26 cellular contexts compared by ENCODE assay signal in genomic region chr9:130197888-130198287, GRCh38. TPM values are rescaled to one million over a fixed set of nuclear protein-coding genes. Genes with fewer than 3 reads are reported as not detected.
DNase-seq lines count a peak whose midpoint lies in the region; ATAC-seq, FAIRE-seq and TF ChIP-seq lines count a peak whose summit lies in the region.
"Had no signal": no experiment of that assay in that cellular context is flagged by ENCODE, and none has a peak within 500 bp of the region (broad histone marks: within the 10 kb centered on the region; RNA-seq: fewer than 3 reads in every experiment).

No MANE protein-coding gene starts in this region.

- no peak overlapping the region for H2BK12ac ChIP-seq in H1 (ENCODE audit: low read depth, low read length)

- no peak overlapping the region for H3K9ac ChIP-seq in H1 (replicated peaks in 1 of 4; ENCODE audit: extremely low read depth in 1 of 4, low read depth in 3 of 4, low read length in 3 of 4)
- H3K9ac ChIP-seq: BLaER1, KMS-11, SK-N-SH had no signal

- DNase-seq in NCI-H1417 (lab: John Stamatoyannopoulos, UW) (peak in 2 of 3 experiments; percentile 24 to 74), NCI-H1417 treated with DMSO at 0.1 percent for 48 hours (lab: John Stamatoyannopoulos, UW) (no peak), NCI-H345 treated with DMSO at 0.1 percent for 48 hours (lab: John Stamatoyannopoulos, UW; ENCODE audit: unreplicated experiment) (peak; percentile 38), H1 (ENCODE audit: low read depth in 1 of 2, low spot score in 2 of 2) (no peak), stomach (peak; percentile 30), EL (no peak)
- DNase-seq: activated B cell treated with CpG ODN at 0.5 μM for 24 hours; activated CD4-positive, alpha-beta T cell treated with anti-CD3 and anti-CD28 coated beads, Interleukin-2, amount 50 U/mL, for 48 hours; activated gamma-delta T cell treated with Interleukin-2 at 50 U/mL for 16 hours; foreskin melanocyte; GDM1; hypothalamus; lower lobe of right lung; MV-4-11; NCI-H226; NK-92 treated with Interleukin-12 subunit alpha and Interleukin-12 subunit beta, amount 100 ng/mL, for 24 hours; nucleus accumbens; SK-N-SH had no signal

- H3K27me3 ChIP-seq in H1 (replicated peaks in 1 of 4; ENCODE audit: control insufficient read depth in 3 of 4, extremely low read depth in 1 of 4, insufficient read depth in 3 of 4, low read length in 3 of 4) (no peaks in the 10 kb centered on the region; a peak in 1 of 7 replicates), stomach (no peaks in the 10 kb centered on the region)
- H3K27me3 ChIP-seq: BLaER1, right atrium auricular region had no signal

- H3K79me2 ChIP-seq in H1 (ENCODE audit: control insufficient read depth in 1 of 2, insufficient read depth in 2 of 2, low read length in 2 of 2): peaks cover 7 to 9% of the 10 kb centered on the region in 2 experiments; a peak in 3 of 4 replicates

- ATAC-seq in HG02588 (IDR thresholded peaks at IDR 0.05; ENCODE audit: unreplicated experiment): no peak
- ATAC-seq in GM21786 (IDR thresholded peaks at IDR 0.05; ENCODE audit: unreplicated experiment): no peak
- ATAC-seq: A549, lower lobe of right lung had no signal

- TF ChIP-seq POLR2A in H1 (IDR thresholded peaks at IDR 0.05; ENCODE audit: control extremely low read depth in 1 of 2, low read depth in 2 of 2, low read length in 2 of 2) (no peak), stomach (IDR thresholded peaks at IDR 0.05) (no peak)

- no peak for TF ChIP-seq RAD21 in H1 (IDR thresholded peaks at IDR 0.05 in 1 of 2, conservative IDR thresholded peaks at IDR 0.05 in 1 of 2; ENCODE audit: low read depth in 2 of 2, low read length in 2 of 2)

- H3K4me1 ChIP-seq in H1 (replicated peaks in 1 of 4; ENCODE audit: control insufficient read depth in 3 of 4, insufficient read depth in 4 of 4, low read length in 3 of 4) (peaks cover 0 to 19% (median 11%) of the 10 kb centered on the region in 4 experiments; a peak in 6 of 7 replicates), stomach (peaks cover 0 to 83% (median 39%) of the 10 kb centered on the region in 4 donors)

- H2BK120ac ChIP-seq in H1 (replicated peaks; ENCODE audit: low read depth, low read length): no peak overlapping the region

- no peak overlapping the region for H3K18ac ChIP-seq in H1 (ENCODE audit: extremely low read depth, low read length)

- H3K79me1 ChIP-seq in H1 (ENCODE audit: low read depth, low read length): peaks cover 15% of the 10 kb centered on the region

- H3K23me2 ChIP-seq in H1 (ENCODE audit: low read depth, low read length): no peaks in the 10 kb centered on the region

- H3K14ac ChIP-seq in H1 (ENCODE audit: insufficient read length): no peak overlapping the region

- no peak for FAIRE-seq in H1 (lab: Jason Lieb, UNC)
- FAIRE-seq: A549, islet of Langerhans had no signal

- H4K91ac ChIP-seq in H1 (replicated peaks; ENCODE audit: insufficient read length, low read length): no peak overlapping the region

- peaks cover 0 to 3% of the 10 kb centered on the region in 2 experiments for H4K20me1 ChIP-seq in H1 (replicated peaks in 1 of 2; ENCODE audit: control insufficient read depth in 1 of 2, insufficient read depth in 2 of 2, low read length in 2 of 2)

- no peak overlapping the region for H4K8ac ChIP-seq in H1 (ENCODE audit: extremely low read depth, insufficient read depth, low read length)

- H3K4me3 ChIP-seq in H1 (ENCODE audit: extremely low read depth in 1 of 4, insufficient read depth in 2 of 4, low read depth in 3 of 4, low read length in 4 of 4) (no peak overlapping the region), stomach (no peak overlapping the region)
- H3K4me3 ChIP-seq: A549, BLaER1, lower lobe of right lung, right atrium auricular region had no signal

- H3K36me3 ChIP-seq in H1 (ENCODE audit: control insufficient read depth in 2 of 4, insufficient read depth in 4 of 4, low read length in 3 of 4): no peaks in the 10 kb centered on the region
- H3K36me3 ChIP-seq in stomach: no peaks in the 10 kb centered on the region
- H3K36me3 ChIP-seq: lower lobe of right lung, right atrium auricular region had no signal

- H4K5ac ChIP-seq in H1 (ENCODE audit: insufficient read length, low read depth, low read length): no peak overlapping the region

- no peak overlapping the region for H3K56ac ChIP-seq in H1 (replicated peaks; ENCODE audit: insufficient read length, low read depth, low read length)

- H2BK5ac ChIP-seq in H1 (ENCODE audit: low read depth, low read length): 0 out of 2 replicates have a peak overlapping the region, but pooled peaks have one; percentile 5

- TF ChIP-seq CTCF in H1 (IDR thresholded peaks at IDR 0.05; ENCODE audit: control extremely low read depth in 1 of 3, insufficient read depth in 1 of 3, low read depth in 1 of 3, low read length in 3 of 3) (no peak), stomach (IDR thresholded peaks at IDR 0.05) (no peak)

- no peak overlapping the region for H2AFZ ChIP-seq in H1 (ENCODE audit: low read length)

- H3K4ac ChIP-seq in H1 (replicated peaks; ENCODE audit: insufficient read length, low read depth, low read length): no peak overlapping the region

- H2BK15ac ChIP-seq in H1 (ENCODE audit: low read length): no peak overlapping the region

- H2AK5ac ChIP-seq in H1 (ENCODE audit: low read depth, low read length): no peak overlapping the region

- POLR2A ChIA-PET in H1 (lab: Charles Lee; ENCODE audit: partially characterized antibody): interaction anchor here (0.6 to 1.7 kb wide), 3 partner anchors 7 to 24 kb away, joined by 4 read pairs; no protein-coding TSS in a partner anchor

- TF ChIP-seq EP300 in H1 (IDR thresholded peaks at IDR 0.05; ENCODE audit: borderline replicate concordance in 1 of 2, low read depth in 2 of 2, low read length in 2 of 2): no peak
- TF ChIP-seq EP300 in stomach (IDR thresholded peaks at IDR 0.05): no peak

- H2BK20ac ChIP-seq in H1 (ENCODE audit: low read length): no peak overlapping the region

- no peak overlapping the region for H3K4me2 ChIP-seq in H1 (ENCODE audit: insufficient read depth in 1 of 2, low read depth in 2 of 2, low read length in 2 of 2)
- H3K4me2 ChIP-seq: A549, BLaER1, KMS-11, SK-N-SH had no signal

- intact Hi-C loops in stomach (cut with DNase I; ENCODE audit: low total_unique reads): no loop called here

- CTCF ChIA-PET in H1 (lab: Charles Lee; ENCODE audit: partially characterized antibody): interaction anchor here (0.5 to 1.5 kb wide), 6 partner anchors 22 to 90 kb away, joined by 3 to 5 read pairs (median 3); no protein-coding TSS in a partner anchor

- 93% methylated on average over 4 of the region's 4 CpGs; no CpG with 5 or more reads in 1 of the 2 experiments for WGBS in H1 (ENCODE audit: extremely low coverage in 1 of 2, insufficient coverage in 1 of 2, insufficient read length in 1 of 2, insufficient replicate concordance in 2 of 2, low coverage in 1 of 2, low lambda C conversion rate in 2 of 2, missing lambda C conversion rate in 1 of 2), 2 experiments
- 42 to 66% (median 46%) methylated on average over 4 of the region's 4 CpGs for WGBS in stomach, 5 donors

- H3K27ac ChIP-seq in H1 (ENCODE audit: low read depth, low read length) (peak overlapping the region; percentile 30; the same call in 1 of the 2 replicates), stomach (peak overlapping the region in 3 of 5 donors; percentile 72 to 90 (median 81))
- H3K27ac ChIP-seq: BLaER1, epithelial cell of prostate, KMS-11, lower lobe of right lung had no signal

- H3K9me3 ChIP-seq in H1 (ENCODE audit: insufficient read depth in 2 of 2, low read depth in 1 of 2, low read length in 1 of 2) (no peaks in the 10 kb centered on the region), stomach (no peaks in the 10 kb centered on the region)
- H3K9me3 ChIP-seq: A549, BLaER1, lower lobe of right lung, right atrium auricular region, SK-N-SH had no signal

- H3K23ac ChIP-seq in H1 (ENCODE audit: insufficient read length): no peak overlapping the region

TF ChIP-seq in H1, 55 proteins besides CTCF, POLR2A, EP300 and RAD21:
- TF ChIP-seq MAFK (IDR thresholded peaks at IDR 0.05; ENCODE audit: low read depth, low read length) (no peak), MAX (IDR thresholded peaks at IDR 0.05) (no peak)

RNA-seq across cellular contexts. Expression of gene NCS1, which starts 25.7 kb away (rescaled TPM):
- total RNA-seq in H1 (2021; fragmentation: NEBNext Ultra II Directional; extraction: Animal tissue kit (Norgen Biotek cat#: 25700)): 42.4 and 47.6 TPM in 2 replicates
- 32.1 and 34.7 TPM in 2 replicates for polyA plus RNA-seq in H1 (2011; rRNA removed)
- polyA plus RNA-seq in H1 (2011; cell fraction: cytosol; rRNA removed): 26.7 TPM
- 26.4 TPM for polyA plus RNA-seq in H1 (2011; cell fraction: nucleus; rRNA removed)
- 18.9 to 22.5 TPM (median 21.6 TPM) in 4 replicates for polyA plus RNA-seq in H1 (2012, experiment 1 of 2)
- polyA plus RNA-seq in H1 (2012, experiment 2 of 2): 23.1 TPM
- 20.3 TPM for polyA plus RNA-seq in H1 (2013, experiment 1 of 2)
- 20.5 TPM for polyA plus RNA-seq in H1 (2013, experiment 2 of 2)
- 22.8 and 24.3 TPM in 2 replicates for polyA minus RNA-seq in H1 (2011; rRNA and poly(A)+ RNA removed)
- 20.1 TPM for polyA minus RNA-seq in H1 (2011; cell fraction: cytosol; rRNA and poly(A)+ RNA removed)
- 9.9 TPM for polyA minus RNA-seq in H1 (2011; cell fraction: nucleus; rRNA and poly(A)+ RNA removed)
- total RNA-seq in stomach: 10 to 100 TPM; 12.8 to 50.0 (median 16.7) TPM
- 10 to 100 TPM in 1 of 3 donors, 1 to 10 TPM in 2; 3.2 to 26.0 (median 6.4) TPM for polyA plus RNA-seq in stomach

Comparison
In these comparisons a context has a peak if more than half of its experiments do, and no peak if none do; other contexts are left out.
1. DNase-seq: peak in NCI-H1417 (2 of 3), NCI-H345 treated with DMSO at 0.1 percent for 48 hours (single experiment) and stomach (single experiment); none in NCI-H1417 treated with DMSO at 0.1 percent for 48 hours (single experiment), H1 (0 of 2) and EL (single experiment).